In genomic region chr9:11471321-11471720, GRCh38 we compare ENCODE assay signal across 21 cellular contexts.
"Had no signal": no experiment of that assay in that cellular context is flagged by ENCODE, and none has a peak within 500 bp of the region (broad histone marks: within the 10 kb centered on the region; RNA-seq: fewer than 3 reads in every experiment).

No MANE protein-coding gene starts in this region.

- H3K27me3 Mint-ChIP-seq: activated CD4-positive, alpha-beta memory T cell treated with anti-CD3 and anti-CD28 coated beads, Interleukin-2, amount 10 ng/mL, durations not matched to agents 7 days and 5 days; activated CD4-positive, alpha-beta T cell treated with anti-CD3 and anti-CD28 coated beads for 36 hours; activated naive CD4-positive, alpha-beta T cell treated with anti-CD3 and anti-CD28 coated beads, Interleukin-2, amount 10 ng/mL, durations not matched to agents 7 days and 5 days; activated naive CD8-positive, alpha-beta T cell treated with anti-CD3 and anti-CD28 coated beads for 36 hours had no signal

- H3K36me3 ChIP-seq: WERI-Rb-1 had no signal

- H3K4me3 Mint-ChIP-seq: activated CD4-positive, alpha-beta memory T cell treated with anti-CD3 and anti-CD28 coated beads, Interleukin-2, amount 10 ng/mL, durations not matched to agents 7 days and 5 days; activated CD4-positive, alpha-beta T cell treated with anti-CD3 and anti-CD28 coated beads for 36 hours; activated naive CD4-positive, alpha-beta T cell treated with anti-CD3 and anti-CD28 coated beads, Interleukin-2, amount 10 ng/mL, durations not matched to agents 7 days and 5 days; activated naive CD8-positive, alpha-beta T cell treated with anti-CD3 and anti-CD28 coated beads for 36 hours had no signal

- DNase-seq: activated CD4-positive, alpha-beta memory T cell treated with anti-CD3 and anti-CD28 coated beads, Interleukin-2, amount 10 ng/mL, durations not matched to agents 7 days and 5 days; activated CD4-positive, alpha-beta T cell treated with anti-CD3 and anti-CD28 coated beads for 36 hours; activated CD4-positive, alpha-beta T cell treated with anti-CD3 and anti-CD28 coated beads, Interleukin-2, amount 50 U/mL, for 1 hour; activated gamma-delta T cell treated with Interleukin-2 at 50 U/mL for 16 hours; activated naive CD4-positive, alpha-beta T cell treated with anti-CD3 and anti-CD28 coated beads, Interleukin-2, amount 10 ng/mL, durations not matched to agents 7 days and 5 days; activated naive CD8-positive, alpha-beta T cell treated with anti-CD3 and anti-CD28 coated beads for 36 hours; activated T-cell treated with anti-CD3 and anti-CD28 coated beads for 4 hours; activated T-cell treated with anti-CD3 and anti-CD28 coated beads, Interleukin-2, amount 50 U/mL, for 48 hours; caudate nucleus; KG1; MV-4-11; NCI-H1092 treated with DMSO at 0.1 percent for 48 hours; NCI-H1417 treated with DMSO at 0.1 percent for 48 hours; NCI-H187; NCI-H2081; NK-92 treated with Interleukin-12 subunit alpha and Interleukin-12 subunit beta, amount 100 ng/mL, for 24 hours; OCI-M1; T-helper 1 cell; WERI-Rb-1 had no signal

- H3K27ac Mint-ChIP-seq: activated CD4-positive, alpha-beta memory T cell treated with anti-CD3 and anti-CD28 coated beads, Interleukin-2, amount 10 ng/mL, durations not matched to agents 7 days and 5 days; activated CD4-positive, alpha-beta T cell treated with anti-CD3 and anti-CD28 coated beads for 36 hours; activated naive CD4-positive, alpha-beta T cell treated with anti-CD3 and anti-CD28 coated beads, Interleukin-2, amount 10 ng/mL, durations not matched to agents 7 days and 5 days; activated naive CD8-positive, alpha-beta T cell treated with anti-CD3 and anti-CD28 coated beads for 36 hours; activated T-helper 2 cell treated with anti-CD3 and anti-CD28 coated beads, Interferon-gamma antibody, Interleukin-2, Interleukin-4, amounts not matched to agents 10 μg/mL and 5 μg/mL and 100 μg/mL, durations not matched to agents 14 hours and 24 hours and 36 hours had no signal

- H3K4me1 Mint-ChIP-seq: activated CD4-positive, alpha-beta memory T cell treated with anti-CD3 and anti-CD28 coated beads, Interleukin-2, amount 10 ng/mL, durations not matched to agents 7 days and 5 days; activated CD4-positive, alpha-beta T cell treated with anti-CD3 and anti-CD28 coated beads for 36 hours; activated naive CD4-positive, alpha-beta T cell treated with anti-CD3 and anti-CD28 coated beads, Interleukin-2, amount 10 ng/mL, durations not matched to agents 7 days and 5 days; activated naive CD8-positive, alpha-beta T cell treated with anti-CD3 and anti-CD28 coated beads for 36 hours had no signal

- H3K4me3 ChIP-seq: SK-N-MC had no signal

- H3K27ac ChIP-seq: SK-N-MC, WERI-Rb-1 had no signal

- H3K36me3 Mint-ChIP-seq: activated naive CD4-positive, alpha-beta T cell treated with anti-CD3 and anti-CD28 coated beads, Interleukin-2, amount 10 ng/mL, durations not matched to agents 7 days and 5 days; activated naive CD8-positive, alpha-beta T cell treated with anti-CD3 and anti-CD28 coated beads for 36 hours had no signal
